In the genomic region with DNA sequence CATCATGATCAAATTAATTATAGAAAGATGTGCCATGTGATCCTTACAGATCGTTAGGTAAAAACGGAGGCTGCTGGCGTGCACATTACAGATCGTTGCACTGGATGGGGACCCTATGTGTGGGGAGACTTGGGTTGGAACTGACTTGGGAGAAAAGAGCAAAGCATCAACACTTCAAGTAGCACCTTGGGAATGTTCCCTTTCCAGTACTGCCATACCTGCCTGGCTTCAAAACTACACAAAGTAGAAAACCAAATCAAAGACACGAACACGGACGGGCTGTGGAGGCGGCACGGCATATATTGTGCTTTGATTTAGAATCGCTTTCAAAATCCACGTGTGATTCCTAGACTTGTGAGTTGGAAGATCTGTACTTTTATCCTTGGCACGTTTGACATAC, we compare ENCODE assay signal across 8 cellular contexts. TPM values are rescaled to one million over a fixed set of nuclear protein-coding genes. Genes with fewer than 3 reads are reported as not detected.
DNase-seq lines count a peak whose midpoint lies in the region; ATAC-seq and TF ChIP-seq lines count a peak whose summit lies in the region.

No MANE protein-coding gene starts in this region.

- H3K9me3 ChIP-seq in psoas muscle: no peaks in the 10 kb centered on the region

- intact Hi-C loops in psoas muscle (cut with DNase I): loop anchor here (2.0 to 5.0 kb wide), 2 partner anchors 41 to 43 kb away; a partner anchor contains a TSS

- ATAC-seq in psoas muscle: no peak
- ATAC-seq in HG02571 (IDR thresholded peaks at IDR 0.05; ENCODE audit: unreplicated experiment): no peak

- 5 to 38% (median 8%) methylated on average over 12 of the region's 12 CpGs for WGBS in psoas muscle, 3 donors

- H3K27me3 ChIP-seq in psoas muscle (ENCODE audit: insufficient read depth in 3 of 3, low read length in 2 of 3): no peaks in the 10 kb centered on the region

- peaks cover 7% of the 10 kb centered on the region for H3K4me1 ChIP-seq in psoas muscle

- TF ChIP-seq CTCF in epithelial cell of proximal tubule (conservative IDR thresholded peaks at IDR 0.05; ENCODE audit: low read depth, low read length) (no peak), psoas muscle (IDR thresholded peaks at IDR 0.05) (no peak)

- peak overlapping the region; percentile 86 for H3K27ac ChIP-seq in psoas muscle

- DNase-seq in OCI-M1 (lab: John Stamatoyannopoulos, UW): peak; percentile 34
- no peak for DNase-seq in epithelial cell of proximal tubule (ENCODE audit: low read depth)
- DNase-seq in psoas muscle: no peak
- DNase-seq in NCI-H226: no peak
- no peak for DNase-seq in cortex of kidney (lab: John Stamatoyannopoulos, UW)
- no peak for DNase-seq in GM03348 (ENCODE audit: low spot score)

- H3K36me3 ChIP-seq in psoas muscle (ENCODE audit: insufficient read depth in 1 of 2, low read depth in 1 of 2): peaks cover 0 to 13% of the 10 kb centered on the region in 2 donors

- H3K4me3 ChIP-seq in GM08714 (ENCODE audit: low read length) (peak overlapping the region; percentile 89), epithelial cell of proximal tubule (ENCODE audit: low read depth, low read length) (peak overlapping the region; percentile 71), psoas muscle (peak overlapping the region; percentile 65)

RNA-seq across cellular contexts. Expression of a gene that starts 0.9 kb away (rescaled TPM):
- total RNA-seq in epithelial cell of proximal tubule (10.9 and 14.4 TPM in 2 replicates), psoas muscle (10 to 100 TPM in 2 of 4 donors, 1 to 10 TPM in 2; 6.2 to 13.0 (median 10.8) TPM)
- polyA plus RNA-seq in psoas muscle: 10 to 100 TPM; 12.5 to 23.9 (median 19.2) TPM

RNA-seq across cellular contexts. Expression of a gene that starts 0.9 kb away (rescaled TPM):
- 0.29 and 2.0 TPM in 2 replicates for total RNA-seq in epithelial cell of proximal tubule
- total RNA-seq in psoas muscle: 10 to 100 TPM; 10.5 to 22.9 (median 18.0) TPM
- polyA plus RNA-seq in psoas muscle: 1 to 10 TPM; 2.3 to 6.2 (median 6.0) TPM

RNA-seq across cellular contexts. Expression of a gene that starts 1.3 kb away (rescaled TPM):
- total RNA-seq in epithelial cell of proximal tubule: 9.1 and 16.3 TPM in 2 replicates
- 10 to 100 TPM; 12.9 to 16.8 (median 15.2) TPM for total RNA-seq in psoas muscle
- 10 to 100 TPM in 1 of 3 donors, 1 to 10 TPM in 2; 7.3 to 18.2 (median 8.4) TPM for polyA plus RNA-seq in psoas muscle

RNA-seq across cellular contexts. Expression of a gene that starts 43.4 kb away (rescaled TPM):
- total RNA-seq in epithelial cell of proximal tubule: 41.6 and 68.8 TPM in 2 replicates
- 100 to 1,000 TPM; 258 to 318 (median 275) TPM for total RNA-seq in psoas muscle
- polyA plus RNA-seq in psoas muscle: 100 to 1,000 TPM; 386 to 441 (median 416) TPM

RNA-seq across cellular contexts. Expression of a gene that starts 47.5 kb away (rescaled TPM):
- 0.22 and 2.5 TPM in 2 replicates for total RNA-seq in epithelial cell of proximal tubule
- 10 to 100 TPM; 13.5 to 31.7 (median 22.1) TPM for total RNA-seq in psoas muscle
- 10 to 100 TPM; 14.1 to 17.6 (median 15.8) TPM for polyA plus RNA-seq in psoas muscle
